Comparison of ENCODE assay signal across 15 cellular contexts in the genomic region with DNA sequence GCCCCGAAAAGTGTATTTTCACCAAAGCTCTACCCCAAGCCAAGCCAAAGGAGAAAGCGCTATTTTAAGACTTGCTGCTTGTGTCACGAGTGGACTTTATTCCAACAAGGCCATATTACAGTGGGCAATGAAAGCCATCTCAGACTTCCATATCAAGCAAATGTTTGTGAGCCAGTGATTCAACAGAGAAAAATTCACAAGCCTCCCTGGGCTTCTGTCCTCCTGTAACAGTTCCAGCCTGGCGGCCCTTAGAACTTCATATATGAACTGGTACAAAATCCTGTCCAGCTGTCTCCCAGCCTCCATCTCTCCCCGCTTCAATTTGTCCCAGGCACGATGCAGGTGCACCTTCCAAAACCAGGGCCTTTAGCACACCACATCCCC. TPM values are rescaled to one million over a fixed set of nuclear protein-coding genes. Genes with fewer than 3 reads are reported as not detected.
A peak's percentile ranks its signal among the peaks of the same experiment; 100 is the strongest.
DNase-seq lines count a peak whose midpoint lies in the region; ATAC-seq and TF ChIP-seq lines count a peak whose summit lies in the region.
"Had no signal": no experiment of that assay in that cellular context is flagged by ENCODE, and none has a peak within 500 bp of the region (broad histone marks: within the 10 kb centered on the region; RNA-seq: fewer than 3 reads in every experiment).

No MANE protein-coding gene starts in this region.

- intact Hi-C loops in ascending aorta (cut with DNase I) = loop anchor here (2.0 kb wide), 1 partner anchor 36 kb away; no protein-coding TSS in a partner anchor
- intact Hi-C loops in left ventricle myocardium superior (cut with micrococcal nuclease) = no loop called here
- intact Hi-C loops in esophagus squamous epithelium (cut with DNase I) = no loop called here
- intact Hi-C loops in activated CD4-positive, alpha-beta T cell treated with anti-CD3 and anti-CD28 coated beads, Interleukin-2, amount 10 ng/mL, durations not matched to agents 24 days and 14 days (cut with micrococcal nuclease) = no loop called here

- H3K4me3 Mint-ChIP-seq in activated CD4-positive, alpha-beta T cell treated with anti-CD3 and anti-CD28 coated beads, Interleukin-2, amount 10 ng/mL, durations not matched to agents 24 days and 14 days = no peak overlapping the region
- H3K4me3 Mint-ChIP-seq: activated CD4-positive, alpha-beta T cell treated with anti-CD3 and anti-CD28 coated beads, Interleukin-2, amount 10 ng/mL, durations not matched to agents 7 days and 5 days; naive thymus-derived CD4-positive, alpha-beta T cell had no signal

- H3K36me3 ChIP-seq in ascending aorta (no peaks in the 10 kb centered on the region), esophagus squamous epithelium (no peaks in the 10 kb centered on the region)
- H3K36me3 ChIP-seq: thyroid gland had no signal

- no peaks in the 10 kb centered on the region for H3K27me3 Mint-ChIP-seq in activated CD4-positive, alpha-beta T cell treated with anti-CD3 and anti-CD28 coated beads, Interleukin-2, amount 10 ng/mL, durations not matched to agents 24 days and 14 days
- H3K27me3 Mint-ChIP-seq: brain had no signal

- H3K9me3 ChIP-seq in ascending aorta = no peaks in the 10 kb centered on the region
- no peaks in the 10 kb centered on the region for H3K9me3 ChIP-seq in esophagus squamous epithelium
- H3K9me3 ChIP-seq: thyroid gland had no signal

- no peaks in the 10 kb centered on the region for H3K36me3 Mint-ChIP-seq in activated CD4-positive, alpha-beta T cell treated with anti-CD3 and anti-CD28 coated beads, Interleukin-2, amount 10 ng/mL, durations not matched to agents 24 days and 14 days (ENCODE audit: low read depth)
- H3K36me3 Mint-ChIP-seq: naive thymus-derived CD4-positive, alpha-beta T cell had no signal

- DNase-seq in AG08395 (ENCODE audit: low spot score) = peak; percentile 74
- peak in 1 of 2 donors; percentile 77 for DNase-seq in ascending aorta (ENCODE audit: low spot score in 2 of 2)
- DNase-seq in left ventricle myocardium superior = peak; percentile 41
- DNase-seq in retinal pigment epithelial cell (ENCODE audit: low read depth) = peak; percentile 25
- no peak for DNase-seq in esophagus squamous epithelium (lab: John Stamatoyannopoulos, UW)
- no peak for DNase-seq in activated gamma-delta T cell treated with Interleukin-2 at 50 U/mL for 16 hours
- DNase-seq in NCI-H1105 treated with DMSO at 0.1 percent for 48 hours (lab: John Stamatoyannopoulos, UW) = no peak
- DNase-seq in activated CD4-positive, alpha-beta T cell treated with anti-CD3 and anti-CD28 coated beads, Interleukin-2, amount 10 ng/mL, durations not matched to agents 24 days and 14 days = no peak
- DNase-seq: ACHN; activated CD4-positive, alpha-beta T cell treated with anti-CD3 and anti-CD28 coated beads, Interleukin-2, amount 10 ng/mL, durations not matched to agents 7 days and 5 days; naive thymus-derived CD4-positive, alpha-beta T cell; small intestine; thyroid gland had no signal

- peak overlapping the region in 1 of 2 donors; percentile 16 for H3K4me3 ChIP-seq in ascending aorta
- no peak overlapping the region for H3K4me3 ChIP-seq in retinal pigment epithelial cell (ENCODE audit: low read length)
- H3K4me3 ChIP-seq in esophagus squamous epithelium = no peak overlapping the region
- H3K4me3 ChIP-seq: thyroid gland had no signal

- WGBS in esophagus squamous epithelium, 2 donors = 64 to 87% methylated on average over 5 to 6 of the region's 6 CpGs

- no peak for TF ChIP-seq POLR2A in esophagus squamous epithelium (IDR thresholded peaks at IDR 0.05)

- peak; percentile 80 for ATAC-seq in left ventricle myocardium superior
- ATAC-seq: naive thymus-derived CD4-positive, alpha-beta T cell; Panc1 had no signal

- no peak for TF ChIP-seq CTCF in ascending aorta (IDR thresholded peaks at IDR 0.05)
- no peak for TF ChIP-seq CTCF in retinal pigment epithelial cell (conservative IDR thresholded peaks at IDR 0.05; ENCODE audit: low read depth, low read length)
- no peak for TF ChIP-seq CTCF in esophagus squamous epithelium (IDR thresholded peaks at IDR 0.05)

- H3K4me1 ChIP-seq in ascending aorta (peaks cover 4 to 21% of the 10 kb centered on the region in 2 donors), esophagus squamous epithelium (peaks cover 0 to 18% (median 0%) of the 10 kb centered on the region in 3 donors)

- no peak overlapping the region for H3K27ac Mint-ChIP-seq in activated CD4-positive, alpha-beta T cell treated with anti-CD3 and anti-CD28 coated beads, Interleukin-2, amount 10 ng/mL, durations not matched to agents 24 days and 14 days
- H3K27ac Mint-ChIP-seq: activated CD4-positive, alpha-beta T cell treated with anti-CD3 and anti-CD28 coated beads, Interleukin-2, amount 10 ng/mL, durations not matched to agents 7 days and 5 days; naive thymus-derived CD4-positive, alpha-beta T cell had no signal

- H3K4me1 Mint-ChIP-seq in activated CD4-positive, alpha-beta T cell treated with anti-CD3 and anti-CD28 coated beads, Interleukin-2, amount 10 ng/mL, durations not matched to agents 24 days and 14 days = no peaks in the 10 kb centered on the region
- H3K4me1 Mint-ChIP-seq: activated CD4-positive, alpha-beta T cell treated with anti-CD3 and anti-CD28 coated beads, Interleukin-2, amount 10 ng/mL, durations not matched to agents 7 days and 5 days; naive thymus-derived CD4-positive, alpha-beta T cell had no signal

- H3K27me3 ChIP-seq in ascending aorta (no peaks in the 10 kb centered on the region), esophagus squamous epithelium (no peaks in the 10 kb centered on the region)
- H3K27me3 ChIP-seq: thyroid gland had no signal

- H3K27ac ChIP-seq in ascending aorta = peak overlapping the region; percentile 74 to 79
- peak overlapping the region in 1 of 4 donors; percentile 57 for H3K27ac ChIP-seq in esophagus squamous epithelium
- H3K27ac ChIP-seq: thyroid gland had no signal

- no peaks in the 10 kb centered on the region for H3K9me3 Mint-ChIP-seq in activated CD4-positive, alpha-beta T cell treated with anti-CD3 and anti-CD28 coated beads, Interleukin-2, amount 10 ng/mL, durations not matched to agents 24 days and 14 days
- H3K9me3 Mint-ChIP-seq: activated CD4-positive, alpha-beta T cell treated with anti-CD3 and anti-CD28 coated beads, Interleukin-2, amount 10 ng/mL, durations not matched to agents 7 days and 5 days had no signal

RNA-seq across cellular contexts. Expression of a gene that starts 11.2 kb away (rescaled TPM):
- total RNA-seq in ascending aorta = 40.6 TPM
- 147 TPM for total RNA-seq in left ventricle myocardium superior
- 10 to 100 TPM in 1 of 4 donors, 1 to 10 TPM in 3; 5.2 to 15.1 (median 6.6) TPM for total RNA-seq in esophagus squamous epithelium
- total RNA-seq in activated CD4-positive, alpha-beta T cell treated with anti-CD3 and anti-CD28 coated beads, Interleukin-2, amount 10 ng/mL, durations not matched to agents 24 days and 14 days = 0.47 TPM in 1 of 2 replicates, not detected in the other

Comparison
In these comparisons a context has a peak if more than half of its experiments do, and no peak if none do; other contexts are left out.
1. DNase-seq: peak in AG08395 (single experiment), left ventricle myocardium superior (single experiment) and retinal pigment epithelial cell (single experiment); none in esophagus squamous epithelium (single experiment), activated gamma-delta T cell treated with Interleukin-2 at 50 U/mL for 16 hours (single experiment), NCI-H1105 treated with DMSO at 0.1 percent for 48 hours (single experiment) and activated CD4-positive, alpha-beta T cell treated with anti-CD3 and anti-CD28 coated beads, Interleukin-2, amount 10 ng/mL, durations not matched to agents 24 days and 14 days (single experiment).